ENCODE assay signal across 8 cellular contexts in the genomic region with DNA sequence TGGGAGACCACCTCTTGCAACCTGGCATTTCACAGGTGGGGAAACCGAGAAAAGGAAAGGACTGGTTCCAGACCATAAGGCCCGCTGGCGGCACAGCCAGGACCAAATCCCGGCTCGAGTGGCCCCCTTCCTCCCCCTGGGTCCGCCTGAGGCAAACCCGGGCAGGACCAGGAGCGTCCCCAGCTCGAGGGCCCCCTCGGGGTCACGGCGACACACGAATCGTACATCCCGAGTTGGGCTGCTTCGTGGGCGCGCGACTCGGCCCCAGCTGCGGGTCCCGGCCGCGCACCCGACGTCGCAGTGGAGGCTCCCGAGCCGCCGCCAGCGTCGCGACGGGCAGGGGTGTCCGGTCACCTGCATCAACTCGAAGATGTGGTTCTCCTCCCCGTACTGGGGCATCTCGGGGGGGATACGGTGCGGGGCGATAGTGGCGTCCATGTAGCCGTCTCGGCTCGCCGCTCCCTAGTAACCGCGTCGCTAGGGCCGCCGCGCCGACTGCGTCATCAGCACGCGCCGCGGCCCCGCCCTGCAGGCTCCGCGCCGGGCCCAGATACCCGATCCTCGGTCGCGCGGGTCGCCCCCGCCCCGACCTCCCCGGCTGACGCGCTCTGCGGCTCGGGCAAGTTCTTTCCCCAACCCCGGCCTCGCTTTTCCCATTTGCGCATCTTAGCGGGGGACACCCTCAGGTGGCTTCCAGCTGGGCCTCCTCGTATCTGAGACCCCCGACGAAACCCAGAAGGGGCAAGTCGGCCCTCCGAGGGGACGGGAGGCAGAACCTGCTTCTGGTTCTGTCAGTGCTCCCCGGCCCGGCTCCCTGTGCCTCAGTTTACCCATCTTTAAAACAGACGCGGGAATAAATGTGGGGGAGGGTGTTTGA. TPM values are rescaled to one million over a fixed set of nuclear protein-coding genes. Genes with fewer than 3 reads are reported as not detected.
DNase-seq lines count a peak whose midpoint lies in the region; ATAC-seq and TF ChIP-seq lines count a peak whose summit lies in the region.

A gene with protein sequence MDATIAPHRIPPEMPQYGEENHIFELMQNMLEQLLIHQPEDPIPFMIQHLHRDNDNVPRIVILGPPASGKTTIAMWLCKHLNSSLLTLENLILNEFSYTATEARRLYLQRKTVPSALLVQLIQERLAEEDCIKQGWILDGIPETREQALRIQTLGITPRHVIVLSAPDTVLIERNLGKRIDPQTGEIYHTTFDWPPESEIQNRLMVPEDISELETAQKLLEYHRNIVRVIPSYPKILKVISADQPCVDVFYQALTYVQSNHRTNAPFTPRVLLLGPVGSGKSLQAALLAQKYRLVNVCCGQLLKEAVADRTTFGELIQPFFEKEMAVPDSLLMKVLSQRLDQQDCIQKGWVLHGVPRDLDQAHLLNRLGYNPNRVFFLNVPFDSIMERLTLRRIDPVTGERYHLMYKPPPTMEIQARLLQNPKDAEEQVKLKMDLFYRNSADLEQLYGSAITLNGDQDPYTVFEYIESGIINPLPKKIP (minus strand): TSS at position 467 of the 877 bp plus-strand sequence. CDS start 29 bp downstream, at position 438.

- in situ Hi-C loops in GM18951 (cut with MboI; ENCODE audit: low sequenced_read_pairs, unreplicated experiment): no loop called here

- peak within 1 kb of the TSS; percentile 51 for H3K4me2 ChIP-seq in neural cell (ENCODE audit: low read length)

- peak; percentile 73 for DNase-seq in AG10803 (ENCODE audit: low read depth)
- DNase-seq in HS-5 (ENCODE audit: low read depth): peak; percentile 15
- peak; percentile 67 for DNase-seq in RPMI7951 (ENCODE audit: low read depth)
- peak; percentile 60 for DNase-seq in activated gamma-delta T cell treated with anti-CD3 and anti-CD28 coated beads, Interleukin-2, amount 50 U/mL, for 16 hours (ENCODE audit: low read depth)
- DNase-seq in foreskin keratinocyte: peak in 1 of 2 donors; percentile 36

- H3K4me3 ChIP-seq in AG10803 (ENCODE audit: low read length): peak within 1 kb of the TSS; percentile 98
- H3K4me3 ChIP-seq in neural cell (ENCODE audit: low read length): peak within 1 kb of the TSS; percentile 94

- no peaks in the 10 kb centered on the region for H3F3A ChIP-seq in neural cell (ENCODE audit: insufficient read depth, low read length, poor library complexity, severe bottlenecking)

- no peaks in the 10 kb centered on the region for H3K9me3 Mint-ChIP-seq in stimulated activated naive CD8-positive, alpha-beta T cell treated with anti-CD3 and anti-CD28 coated beads, Interleukin-15, Interleukin-2, amounts not matched to agents 100 ng/mL and 50 ng/mL, for 24 hours

- H3K27me3 Mint-ChIP-seq in stimulated activated naive CD8-positive, alpha-beta T cell treated with anti-CD3 and anti-CD28 coated beads, Interleukin-15, Interleukin-2, amounts not matched to agents 100 ng/mL and 50 ng/mL, for 24 hours: no peaks in the 10 kb centered on the region

- TF ChIP-seq EP300 in neural cell (conservative IDR thresholded peaks at IDR 0.05; ENCODE audit: poor library complexity, severe bottlenecking): peak; percentile 73

- H3K4me1 ChIP-seq in foreskin keratinocyte: peaks cover 9% of the 10 kb centered on the region

- peaks cover 28% of the 10 kb centered on the region for H3K4me1 Mint-ChIP-seq in stimulated activated naive CD8-positive, alpha-beta T cell treated with anti-CD3 and anti-CD28 coated beads, Interleukin-15, Interleukin-2, amounts not matched to agents 100 ng/mL and 50 ng/mL, for 24 hours (ENCODE audit: low read depth)

- H3K27ac Mint-ChIP-seq in stimulated activated naive CD8-positive, alpha-beta T cell treated with anti-CD3 and anti-CD28 coated beads, Interleukin-15, Interleukin-2, amounts not matched to agents 100 ng/mL and 50 ng/mL, for 24 hours: peak within 1 kb of the TSS; percentile 65

- H3K36me3 Mint-ChIP-seq in stimulated activated naive CD8-positive, alpha-beta T cell treated with anti-CD3 and anti-CD28 coated beads, Interleukin-15, Interleukin-2, amounts not matched to agents 100 ng/mL and 50 ng/mL, for 24 hours (ENCODE audit: low read depth): no peaks in the 10 kb centered on the region

- H3K36me3 ChIP-seq in neural cell (ENCODE audit: insufficient read depth, low read length): no peaks in the 10 kb centered on the region

- no peaks in the 10 kb centered on the region for H3K79me2 ChIP-seq in neural cell (replicated peaks; ENCODE audit: insufficient read depth, low read length)

- peak within 1 kb of the TSS; percentile 100 for H2AFZ ChIP-seq in neural cell (ENCODE audit: low read depth, low read length)

- H3K27me3 ChIP-seq in foreskin keratinocyte (no peaks in the 10 kb centered on the region), neural cell (ENCODE audit: insufficient read depth, low read depth, low read length) (no peaks in the 10 kb centered on the region)

- H3K27ac ChIP-seq in foreskin keratinocyte (peak within 1 kb of the TSS; percentile 81), neural cell (ENCODE audit: low read length) (peak within 1 kb of the TSS; percentile 47)

- peak within 1 kb of the TSS; percentile 79 for H3K4me3 Mint-ChIP-seq in stimulated activated naive CD8-positive, alpha-beta T cell treated with anti-CD3 and anti-CD28 coated beads, Interleukin-15, Interleukin-2, amounts not matched to agents 100 ng/mL and 50 ng/mL, for 24 hours

- TF ChIP-seq RAD21 in neural cell (conservative IDR thresholded peaks at IDR 0.05): peak; percentile 22

- peak; percentile 55 for TF ChIP-seq POLR2A in GM18951 (IDR thresholded peaks at IDR 0.05; ENCODE audit: extremely low read depth, insufficient read depth, insufficient read length)

- TF ChIP-seq CTCF in AG10803 (conservative IDR thresholded peaks at IDR 0.05; ENCODE audit: low read length) (no peak), foreskin keratinocyte (conservative IDR thresholded peaks at IDR 0.05) (no peak), neural cell (IDR thresholded peaks at IDR 0.05; ENCODE audit: poor library complexity, severe bottlenecking) (no peak)

- H4K20me1 ChIP-seq in neural cell (ENCODE audit: insufficient read depth): no peaks in the 10 kb centered on the region

- peak within 1 kb of the TSS; percentile 89 for H3K9ac ChIP-seq in neural cell (ENCODE audit: low read length)

- ATAC-seq in foreskin keratinocyte: peak; percentile 74

- no peaks in the 10 kb centered on the region for H3K9me3 ChIP-seq in neural cell (ENCODE audit: low read length)

- H3K9me2 ChIP-seq in neural cell (ENCODE audit: insufficient read depth, low read length): no peaks in the 10 kb centered on the region

TF ChIP-seq in neural cell, 6 proteins besides CTCF, POLR2A, EP300 and RAD21:
- TF ChIP-seq, protein P1, sequence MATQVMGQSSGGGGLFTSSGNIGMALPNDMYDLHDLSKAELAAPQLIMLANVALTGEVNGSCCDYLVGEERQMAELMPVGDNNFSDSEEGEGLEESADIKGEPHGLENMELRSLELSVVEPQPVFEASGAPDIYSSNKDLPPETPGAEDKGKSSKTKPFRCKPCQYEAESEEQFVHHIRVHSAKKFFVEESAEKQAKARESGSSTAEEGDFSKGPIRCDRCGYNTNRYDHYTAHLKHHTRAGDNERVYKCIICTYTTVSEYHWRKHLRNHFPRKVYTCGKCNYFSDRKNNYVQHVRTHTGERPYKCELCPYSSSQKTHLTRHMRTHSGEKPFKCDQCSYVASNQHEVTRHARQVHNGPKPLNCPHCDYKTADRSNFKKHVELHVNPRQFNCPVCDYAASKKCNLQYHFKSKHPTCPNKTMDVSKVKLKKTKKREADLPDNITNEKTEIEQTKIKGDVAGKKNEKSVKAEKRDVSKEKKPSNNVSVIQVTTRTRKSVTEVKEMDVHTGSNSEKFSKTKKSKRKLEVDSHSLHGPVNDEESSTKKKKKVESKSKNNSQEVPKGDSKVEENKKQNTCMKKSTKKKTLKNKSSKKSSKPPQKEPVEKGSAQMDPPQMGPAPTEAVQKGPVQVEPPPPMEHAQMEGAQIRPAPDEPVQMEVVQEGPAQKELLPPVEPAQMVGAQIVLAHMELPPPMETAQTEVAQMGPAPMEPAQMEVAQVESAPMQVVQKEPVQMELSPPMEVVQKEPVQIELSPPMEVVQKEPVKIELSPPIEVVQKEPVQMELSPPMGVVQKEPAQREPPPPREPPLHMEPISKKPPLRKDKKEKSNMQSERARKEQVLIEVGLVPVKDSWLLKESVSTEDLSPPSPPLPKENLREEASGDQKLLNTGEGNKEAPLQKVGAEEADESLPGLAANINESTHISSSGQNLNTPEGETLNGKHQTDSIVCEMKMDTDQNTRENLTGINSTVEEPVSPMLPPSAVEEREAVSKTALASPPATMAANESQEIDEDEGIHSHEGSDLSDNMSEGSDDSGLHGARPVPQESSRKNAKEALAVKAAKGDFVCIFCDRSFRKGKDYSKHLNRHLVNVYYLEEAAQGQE (IDR thresholded peaks at IDR 0.05; ENCODE audit: borderline replicate concordance): peak; percentile 49
- TF ChIP-seq EZH2 (IDR thresholded peaks at IDR 0.05; ENCODE audit: borderline replicate concordance, insufficient read depth, low read length, poor library complexity, severe bottlenecking) (no peak), MXI1 (conservative IDR thresholded peaks at IDR 0.05; ENCODE audit: poor library complexity, severe bottlenecking) (peak; percentile 91), POLR2AphosphoS5 (IDR thresholded peaks at IDR 0.05) (peak; percentile 75), TAF1 (IDR thresholded peaks at IDR 0.05; ENCODE audit: low read depth) (peak; percentile 53), SMC3 (conservative IDR thresholded peaks at IDR 0.05; ENCODE audit: poor library complexity) (no peak)

RNA-seq across cellular contexts. Expression of the gene that starts here (rescaled TPM):
- not detected in 2 replicates for total RNA-seq in RPMI7951 (2014; rRNA removed; shearing (Covaris generic))
- 0.14 TPM in 2 replicates for total RNA-seq in foreskin keratinocyte
- polyA plus RNA-seq in foreskin keratinocyte (0.16 and 0.34 TPM in 2 replicates), neural cell (0.71 and 1.2 TPM in 2 replicates)
- polyA minus RNA-seq in neural cell: 1.5 TPM in 2 replicates

Comparison
In these comparisons a context has a peak if more than half of its experiments do, and no peak if none do; other contexts are left out.
1. Peak in DNase-seq in RPMI7951; RNA of the gene not detected or under 1 TPM.
2. Peak in ATAC-seq and H3K27ac ChIP-seq in foreskin keratinocyte; RNA of the gene not detected or under 1 TPM.